ENCODE assay signal across 27 cellular contexts in genomic region chr14:102288139-102288538, GRCh38. TPM values are rescaled to one million over a fixed set of nuclear protein-coding genes. Genes with fewer than 3 reads are reported as not detected.
DNase-seq lines count a peak whose midpoint lies in the region; ATAC-seq, FAIRE-seq and TF ChIP-seq lines count a peak whose summit lies in the region.
"Had no signal": no experiment of that assay in that cellular context is flagged by ENCODE, and none has a peak within 500 bp of the region (broad histone marks: within the 10 kb centered on the region; RNA-seq: fewer than 3 reads in every experiment).

No MANE protein-coding gene starts in this region.

- H3K9me1 ChIP-seq in K562 (ENCODE audit: control insufficient read depth, insufficient read depth, low read length): no peaks in the 10 kb centered on the region

- no peaks in the 10 kb centered on the region for H3K79me2 ChIP-seq in SK-N-SH (ENCODE audit: insufficient read depth)
- H3K79me2 ChIP-seq in K562 (ENCODE audit: control insufficient read depth, insufficient read depth, low read length): no peaks in the 10 kb centered on the region

- H3K9me2 ChIP-seq in SK-N-SH: no peaks in the 10 kb centered on the region

- 92% methylated on average over 2 of the region's 2 CpGs for WGBS in SK-N-SH (ENCODE audit: low lambda C conversion rate)
- 51% methylated on average over 2 of the region's 2 CpGs for WGBS in K562 (ENCODE audit: insufficient coverage, low coverage, missing lambda C conversion rate)

- H3K9me3 ChIP-seq in SK-N-SH: no peaks in the 10 kb centered on the region
- no peaks in the 10 kb centered on the region for H3K9me3 ChIP-seq in HEK293 (ENCODE audit: control insufficient read depth, insufficient read depth, low read depth, low read length)
- no peaks in the 10 kb centered on the region for H3K9me3 ChIP-seq in K562 (replicated peaks; ENCODE audit: control insufficient read depth, insufficient read depth, low read depth, low read length)
- H3K9me3 ChIP-seq: BE2C had no signal

- no peak overlapping the region for H3K4me3 ChIP-seq in SK-N-SH (ENCODE audit: low read depth in 2 of 2, low read length in 1 of 2)
- H3K4me3 ChIP-seq in HEK293 (ENCODE audit: low read depth, low read length): no peak overlapping the region
- no peak overlapping the region for H3K4me3 ChIP-seq in K562
- H3K4me3 ChIP-seq: BLaER1, GM12878 had no signal

- no peak overlapping the region for H3K4me2 ChIP-seq in SK-N-SH
- H3K4me2 ChIP-seq in K562 (ENCODE audit: insufficient read depth, low read length): no peak overlapping the region
- H3K4me2 ChIP-seq: BLaER1 had no signal

- no peak for FAIRE-seq in K562 (lab: Jason Lieb, UNC)
- FAIRE-seq: GM12878, GM12892, GM18507, GM19239 had no signal

- POLR2A ChIA-PET in SK-N-SH (lab: Yijun Ruan, JAX) (no interaction called here), HEK293 (lab: Yijun Ruan, JAX) (no interaction called here), K562 (lab: Yijun Ruan, JAX) (no interaction called here)

- intact Hi-C loops in K562 (cut with micrococcal nuclease): no loop called here

- no TSS peak for BruUV-seq in K562 (replicated peaks; lab: Mats Ljungman, UMichigan)

- H3K36me3 ChIP-seq in SK-N-SH (replicated peaks in 1 of 2; ENCODE audit: control insufficient read depth in 1 of 2, insufficient read depth in 2 of 2, low read length in 1 of 2) (no peaks in the 10 kb centered on the region), HEK293 (ENCODE audit: control insufficient read depth in 2 of 2, insufficient read depth in 1 of 2, low read length in 2 of 2) (no peaks in the 10 kb centered on the region), K562 (ENCODE audit: control insufficient read depth, insufficient read depth, low read length) (no peaks in the 10 kb centered on the region)
- H3K36me3 ChIP-seq: BE2C, BLaER1 had no signal

- H3K27me3 ChIP-seq in SK-N-SH (ENCODE audit: insufficient read depth) (no peaks in the 10 kb centered on the region), K562 (ENCODE audit: control insufficient read depth in 2 of 2, insufficient read depth in 2 of 2, low read length in 2 of 2) (no peaks in the 10 kb centered on the region)
- H3K27me3 ChIP-seq: BE2C, BLaER1 had no signal

- ATAC-seq in SK-N-SH treated with all-trans-retinoic acid at 6 μM for 48 hours (no peak), K562 (no peak)
- ATAC-seq: GM12878 had no signal

- no peak for TF ChIP-seq POLR2A in K562 (conservative IDR thresholded peaks at IDR 0.05)

- TF ChIP-seq CTCF in SK-N-SH (IDR thresholded peaks at IDR 0.05) (no peak), HEK293 (tag by site-specific recombination; IDR thresholded peaks at IDR 0.05) (no peak), K562 (IDR thresholded peaks at IDR 0.05 in 2 of 3, conservative IDR thresholded peaks at IDR 0.05 in 1 of 3; ENCODE audit: insufficient read depth in 2 of 3, low read depth in 1 of 3, low read length in 3 of 3) (no peak)

- H4K20me1 ChIP-seq in SK-N-SH (ENCODE audit: insufficient read depth): no peaks in the 10 kb centered on the region
- no peaks in the 10 kb centered on the region for H4K20me1 ChIP-seq in K562 (replicated peaks; ENCODE audit: control insufficient read depth, insufficient read depth, low read length)
- H4K20me1 ChIP-seq: BLaER1 had no signal

- no peak overlapping the region for H3K9ac ChIP-seq in SK-N-SH
- H3K9ac ChIP-seq in K562 (ENCODE audit: insufficient read depth in 1 of 2, low read depth in 2 of 2, low read length in 2 of 2): no peak overlapping the region
- H3K9ac ChIP-seq: BLaER1 had no signal

- H3K4me1 ChIP-seq in SK-N-SH (ENCODE audit: control insufficient read depth in 1 of 2, insufficient read depth in 2 of 2, low read depth in 1 of 2, low read length in 1 of 2) (no peaks in the 10 kb centered on the region), HEK293 (ENCODE audit: control insufficient read depth, insufficient read depth, low read length) (no peaks in the 10 kb centered on the region), K562 (replicated peaks in 1 of 2; ENCODE audit: control insufficient read depth in 2 of 2, insufficient read depth in 2 of 2, low read length in 2 of 2) (no peaks in the 10 kb centered on the region; a peak in 1 of 5 replicates)
- H3K4me1 ChIP-seq: BLaER1 had no signal

- no peak overlapping the region for H2AFZ ChIP-seq in SK-N-SH (ENCODE audit: low read depth)
- no peak overlapping the region for H2AFZ ChIP-seq in K562 (ENCODE audit: low read depth, low read length)

- no peaks in the 10 kb centered on the region for H3F3A ChIP-seq in SK-N-SH (replicated peaks; ENCODE audit: insufficient read depth)

- no peak for DNase-seq in SK-N-SH
- DNase-seq in K562 (ENCODE audit: extremely low read depth in 1 of 4, low spot score in 3 of 4): no peak
- no peak for DNase-seq in T-helper 9 cell
- no peak for DNase-seq in HCEC 1CT
- no peak for DNase-seq in stimulated activated CD8-positive, alpha-beta memory T cell treated with anti-CD3 and anti-CD28 coated beads, Interleukin-4, amount 100 ng/mL, for 48 hours
- DNase-seq: ACHN; BE2C; C1 segment of cervical spinal cord; CD4-positive, alpha-beta memory T cell; CD4-positive, CD25-positive, alpha-beta regulatory T cell; CD8-positive, alpha-beta memory T cell; COR-L47; DMS 273 treated with DMSO at 0.1 percent for 48 hours; DMS153; DMS53; DMS79; DND-41; EL; GDM1 had no signal

- no peak for TF ChIP-seq EP300 in SK-N-SH (IDR thresholded peaks at IDR 0.05; ENCODE audit: borderline replicate concordance in 1 of 2, low read depth in 1 of 2, low read length in 1 of 2)
- TF ChIP-seq EP300 in K562 (IDR thresholded peaks at IDR 0.05; ENCODE audit: low read length): no peak

- TF ChIP-seq RAD21 in SK-N-SH (IDR thresholded peaks at IDR 0.05; ENCODE audit: low read length) (no peak), K562 (CRISPR knock-in tag; conservative IDR thresholded peaks at IDR 0.05 in 1 of 2, IDR thresholded peaks at IDR 0.05 in 1 of 2) (no peak)

- in situ Hi-C loops in K562 (cut with MboI): no loop called here

- CTCF ChIA-PET in SK-N-SH (lab: Yijun Ruan, JAX) (no interaction called here), HEK293 (lab: Yijun Ruan, JAX) (no interaction called here), K562 (lab: Yijun Ruan, JAX; ENCODE audit: low intra/inter-chr PET ratio) (no interaction called here)

- H3K27ac ChIP-seq in SK-N-SH (ENCODE audit: low read depth in 2 of 2, low read length in 1 of 2) (no peak overlapping the region), HEK293 (ENCODE audit: extremely low read depth, low read depth, low read length) (no peak overlapping the region), K562 (ENCODE audit: extremely low read depth, low read depth, low read length) (no peak overlapping the region)
- H3K27ac ChIP-seq: 22Rv1, BLaER1 had no signal

TF ChIP-seq in SK-N-SH treated with all-trans-retinoic acid at 6 μM for 48 hours, 23 proteins besides CTCF, POLR2A, EP300 and RAD21 (continues in another document):
- TF ChIP-seq TOX (CRISPR knock-in tag; IDR thresholded peaks at IDR 0.05; ENCODE audit: borderline replicate concordance): no peak

TF ChIP-seq in SK-N-SH, 30 proteins besides CTCF, POLR2A, EP300 and RAD21 (continues in another document):
- no peak for TF ChIP-seq RCOR1 (IDR thresholded peaks at IDR 0.05; ENCODE audit: low read length)

TF ChIP-seq in HEK293, 187 proteins besides CTCF, POLR2A, EP300 and RAD21 (continues in another document):
- TF ChIP-seq ZBTB8A (tag by site-specific recombination; IDR thresholded peaks at IDR 0.05): no peak

RNA-seq across cellular contexts. Expression of gene MOK, which starts 16.8 kb away (rescaled TPM):
- polyA plus RNA-seq in SK-N-SH (2012; rRNA removed): 13.3 and 15.2 TPM in 2 replicates
- polyA plus RNA-seq in SK-N-SH (2012; cell fraction: cytosol; rRNA removed): 5.1 and 6.0 TPM in 2 replicates
- 83.8 and 120 TPM in 2 replicates for polyA plus RNA-seq in SK-N-SH (2012; cell fraction: nucleus; rRNA removed)
- 15.0 and 20.7 TPM in 2 replicates for total RNA-seq in K562 (2011; cell fraction: chromatin; rRNA removed; ENCODE audit: low replicate concordance)
- total RNA-seq in K562 (2011; cell fraction: nucleolus; rRNA removed): 12.2 and 12.3 TPM in 2 replicates
- total RNA-seq in K562 (2011; cell fraction: nucleoplasm; rRNA removed): 14.4 and 17.2 TPM in 2 replicates
- total RNA-seq in K562 (2014; rRNA removed): 5.8 and 7.2 TPM in 2 replicates
- total RNA-seq in K562 (2014; rRNA removed; fragmentation: Illumina TruSeq; extraction: Trizol): 5.2 and 5.3 TPM in 2 replicates
- total RNA-seq in K562 (2015; rRNA removed; fragmentation: Illumina TruSeq; extraction: Trizol): 4.6 and 5.3 TPM in 2 replicates
- 4.9 TPM in 2 replicates for total RNA-seq in K562 (2021)
- polyA plus RNA-seq in K562 (2011; rRNA removed): 4.3 and 6.2 TPM in 2 replicates
- 3.4 and 4.0 TPM in 2 replicates for polyA plus RNA-seq in K562 (2011; cell fraction: cytosol; rRNA removed)
- 16.6 and 29.5 TPM in 2 replicates for polyA plus RNA-seq in K562 (2011; cell fraction: nucleus; rRNA removed)
- polyA plus RNA-seq in K562 (2012): 4.5 and 6.4 TPM in 2 replicates
- polyA plus RNA-seq in K562 (2014; fragmentation: Illumina TruSeq; extraction: Trizol): 3.6 and 7.5 TPM in 2 replicates
- polyA plus RNA-seq in K562 (2014; fragmentation: Nextera tagmentation; extraction: Ambion mirVana): 1 to 10 TPM; 1.3 to 2.5 TPM
- polyA plus RNA-seq in K562 (2014; rRNA removed): 7.6 and 8.4 TPM in 2 replicates
- polyA minus RNA-seq in K562 (2011; rRNA and poly(A)+ RNA removed): 4.3 TPM in 2 replicates
- polyA minus RNA-seq in K562 (2011; cell fraction: cytosol; rRNA and poly(A)+ RNA removed): 1.1 and 3.5 TPM in 2 replicates
- polyA minus RNA-seq in K562 (2011; cell fraction: nucleus; rRNA and poly(A)+ RNA removed): 8.1 TPM in 2 replicates

RNA-seq across cellular contexts. Expression of gene ZNF839, which starts 31.4 kb away (rescaled TPM):
- 15.4 and 19.4 TPM in 2 replicates for polyA plus RNA-seq in SK-N-SH (2012; rRNA removed)
- polyA plus RNA-seq in SK-N-SH (2012; cell fraction: cytosol; rRNA removed): 8.8 and 9.0 TPM in 2 replicates
- polyA plus RNA-seq in SK-N-SH (2012; cell fraction: nucleus; rRNA removed): 66.8 and 82.7 TPM in 2 replicates
- 28.7 and 36.1 TPM in 2 replicates for total RNA-seq in K562 (2011; cell fraction: chromatin; rRNA removed; ENCODE audit: low replicate concordance)
- total RNA-seq in K562 (2011; cell fraction: nucleolus; rRNA removed): 12.0 and 18.5 TPM in 2 replicates
- 18.0 and 21.4 TPM in 2 replicates for total RNA-seq in K562 (2011; cell fraction: nucleoplasm; rRNA removed)
- total RNA-seq in K562 (2014; rRNA removed): 6.1 and 6.6 TPM in 2 replicates
- 5.2 and 5.3 TPM in 2 replicates for total RNA-seq in K562 (2014; rRNA removed; fragmentation: Illumina TruSeq; extraction: Trizol)
- total RNA-seq in K562 (2015; rRNA removed; fragmentation: Illumina TruSeq; extraction: Trizol): 5.1 and 5.7 TPM in 2 replicates
- total RNA-seq in K562 (2021): 6.6 and 8.4 TPM in 2 replicates
- 7.7 and 8.4 TPM in 2 replicates for polyA plus RNA-seq in K562 (2011; rRNA removed)
- 5.6 and 5.7 TPM in 2 replicates for polyA plus RNA-seq in K562 (2011; cell fraction: cytosol; rRNA removed)
- 16.9 and 27.9 TPM in 2 replicates for polyA plus RNA-seq in K562 (2011; cell fraction: nucleus; rRNA removed)
- polyA plus RNA-seq in K562 (2012): 4.0 and 6.3 TPM in 2 replicates
- polyA plus RNA-seq in K562 (2014; fragmentation: Illumina TruSeq; extraction: Trizol): 5.1 and 6.3 TPM in 2 replicates
- polyA plus RNA-seq in K562 (2014; fragmentation: Nextera tagmentation; extraction: Ambion mirVana): 1 to 10 TPM in 1 of 2 experiments, under 1 TPM in 1; 0.42 to 1.0 TPM
- 8.4 and 8.6 TPM in 2 replicates for polyA plus RNA-seq in K562 (2014; rRNA removed)
- polyA minus RNA-seq in K562 (2011; rRNA and poly(A)+ RNA removed): 5.9 and 6.7 TPM in 2 replicates
- 3.0 and 7.6 TPM in 2 replicates for polyA minus RNA-seq in K562 (2011; cell fraction: cytosol; rRNA and poly(A)+ RNA removed)
- polyA minus RNA-seq in K562 (2011; cell fraction: nucleus; rRNA and poly(A)+ RNA removed): 6.0 and 6.1 TPM in 2 replicates
